Comparison of ENCODE assay signal across 8 cellular contexts in the genomic region with DNA sequence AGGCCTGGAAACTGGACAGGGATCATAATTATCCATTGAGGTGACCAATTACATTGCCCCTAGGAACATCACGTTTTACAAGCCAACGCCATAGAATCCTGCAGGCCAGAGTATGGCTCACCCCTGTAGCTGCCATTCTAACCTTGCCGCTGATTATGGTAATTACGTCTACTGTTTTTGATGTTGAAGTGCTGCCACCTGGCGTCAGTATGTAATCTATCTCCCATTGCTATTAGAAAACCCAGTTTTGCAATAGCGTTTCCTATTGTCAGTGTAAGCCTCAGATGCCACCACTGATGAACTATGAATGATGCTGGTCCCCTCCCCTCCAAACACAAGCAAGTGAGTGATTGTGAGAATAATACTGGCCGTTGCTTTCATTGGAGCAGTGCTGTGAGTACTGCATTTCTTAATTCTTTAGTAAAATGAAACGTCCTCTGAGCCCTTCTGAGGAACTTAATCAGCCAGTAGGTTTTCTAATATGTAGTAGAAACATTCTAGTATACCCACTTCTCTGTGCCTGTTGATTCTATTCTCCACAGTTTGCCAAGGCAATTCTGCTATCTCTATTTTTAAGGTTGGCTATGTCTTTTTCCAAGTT.
DNase-seq lines count a peak whose midpoint lies in the region; TF ChIP-seq lines count a peak whose summit lies in the region.

No MANE protein-coding gene starts in this region.

- CTCF ChIA-PET in mammary epithelial cell (lab: Charles Lee; ENCODE audit: low non-redundant PET) = no interaction called here

- no peak overlapping the region for H3K9ac ChIP-seq in mammary epithelial cell (ENCODE audit: insufficient read depth, low read length)

- H4K20me1 ChIP-seq in mammary epithelial cell (ENCODE audit: insufficient read depth, low read length) = no peaks in the 10 kb centered on the region

- intact Hi-C loops in mammary epithelial cell (cut with micrococcal nuclease) = loop anchor here (1.0 to 10.0 kb wide), 4 partner anchors 126 to 680 kb away; no protein-coding TSS in a partner anchor

- H3K4me1 ChIP-seq in mammary epithelial cell (ENCODE audit: insufficient read depth, low read length) = no peaks in the 10 kb centered on the region

- in situ Hi-C loops in mammary epithelial cell (cut with MboI; ENCODE audit: low sequenced_read_pairs in 2 of 2) = no loop called here

- no peaks in the 10 kb centered on the region for H3K36me3 ChIP-seq in mammary epithelial cell (ENCODE audit: insufficient read depth, low read length)

- H2AFZ ChIP-seq in mammary epithelial cell (ENCODE audit: low read depth, low read length) = no peak overlapping the region

- no TSS peak for BruUV-seq in mammary epithelial cell (replicated peaks; lab: Mats Ljungman, UMichigan)

- no peak overlapping the region for H3K4me2 ChIP-seq in mammary epithelial cell (ENCODE audit: insufficient read depth, low read depth, low read length)

- DNase-seq in activated naive CD4-positive, alpha-beta T cell treated with Interleukin-2 at 50 U/mL for 16 hours = peak; percentile 34
- no peak for DNase-seq in activated naive CD4-positive, alpha-beta T cell (lab: John Stamatoyannopoulos, UW)
- peak; percentile 43 for DNase-seq in HCEC 1CT
- peak; percentile 54 for DNase-seq in LoVo (ENCODE audit: low spot score)
- DNase-seq in SHP77 treated with DMSO at 0.1 percent for 48 hours (lab: John Stamatoyannopoulos, UW) = peak; percentile 37
- DNase-seq in mammary epithelial cell = peak; percentile 51
- DNase-seq in kidney tubule cell (ENCODE audit: low spot score) = peak; percentile 68
- DNase-seq in stimulated activated CD8-positive, alpha-beta memory T cell treated with anti-CD3 and anti-CD28 coated beads, Interleukin-12 subunit alpha, Interleukin-12 subunit beta, amount 100 ng/mL, for 1 hour (ENCODE audit: low read depth) = peak; percentile 13

- no peak overlapping the region for H3K27ac ChIP-seq in mammary epithelial cell (ENCODE audit: insufficient read depth, low read depth, low read length)

- H3K27me3 ChIP-seq in mammary epithelial cell (ENCODE audit: insufficient read depth, low read length) = no peaks in the 10 kb centered on the region

- dilution Hi-C loops in mammary epithelial cell (cut with HindIII; ENCODE audit: low sequenced_read_pairs) = no loop called here

- no peaks in the 10 kb centered on the region for H3K9me3 ChIP-seq in mammary epithelial cell (replicated peaks; ENCODE audit: insufficient read depth, low read length)

- WGBS in mammary epithelial cell (ENCODE audit: low coverage, missing lambda C conversion rate) = 13% methylated on average over 8 of the region's 8 CpGs

- TF ChIP-seq CTCF in mammary epithelial cell (conservative IDR thresholded peaks at IDR 0.05 in 1 of 2, IDR thresholded peaks at IDR 0.05 in 1 of 2; ENCODE audit: extremely low read depth in 1 of 2, insufficient read depth in 1 of 2, low read depth in 1 of 2, low read length in 2 of 2) = peak; percentile 56 to 67

- H3K4me3 ChIP-seq in mammary epithelial cell (replicated peaks in 1 of 3; ENCODE audit: insufficient read depth in 1 of 3, low read depth in 2 of 3, low read length in 3 of 3) = no peak overlapping the region

- no peaks in the 10 kb centered on the region for H3K79me2 ChIP-seq in mammary epithelial cell (ENCODE audit: insufficient read depth, low read length)

Comparison
In these comparisons a context has a peak if more than half of its experiments do, and no peak if none do; other contexts are left out.
1. DNase-seq: peak in activated naive CD4-positive, alpha-beta T cell treated with Interleukin-2 at 50 U/mL for 16 hours (single experiment), HCEC 1CT (single experiment), LoVo (single experiment), SHP77 treated with DMSO at 0.1 percent for 48 hours (single experiment), mammary epithelial cell (single experiment), kidney tubule cell (single experiment) and stimulated activated CD8-positive, alpha-beta memory T cell treated with anti-CD3 and anti-CD28 coated beads, Interleukin-12 subunit alpha, Interleukin-12 subunit beta, amount 100 ng/mL, for 1 hour (single experiment); none in activated naive CD4-positive, alpha-beta T cell (0 of 4).